Comparison of ENCODE assay signal across 13 cellular contexts in genomic region chr2:238761802-238762373, GRCh38.
DNase-seq lines count a peak whose midpoint lies in the region; ATAC-seq, FAIRE-seq and TF ChIP-seq lines count a peak whose summit lies in the region.
"Had no signal": no experiment of that assay in that cellular context is flagged by ENCODE, and none has a peak within 500 bp of the region (broad histone marks: within the 10 kb centered on the region; RNA-seq: fewer than 3 reads in every experiment).

No MANE protein-coding gene starts in this region.

- no peak for TF ChIP-seq CTCF in activated CD8-positive, alpha-beta T cell treated with anti-CD3 and anti-CD28 coated beads for 36 hours (IDR thresholded peaks at IDR 0.05)
- TF ChIP-seq CTCF in foreskin keratinocyte (conservative IDR thresholded peaks at IDR 0.05) (no peak), prostate gland (IDR thresholded peaks at IDR 0.05) (no peak), lower leg skin (IDR thresholded peaks at IDR 0.05) (no peak)

- no peak for FAIRE-seq in HTR-8/SVneo (lab: Jason Lieb, UNC)

- H3K27ac Mint-ChIP-seq in activated CD8-positive, alpha-beta T cell treated with anti-CD3 and anti-CD28 coated beads for 36 hours = no peak overlapping the region
- H3K27ac Mint-ChIP-seq: CD8-positive, alpha-beta T cell had no signal

- H3K9me3 Mint-ChIP-seq in activated CD8-positive, alpha-beta T cell treated with anti-CD3 and anti-CD28 coated beads for 36 hours = no peaks in the 10 kb centered on the region
- H3K9me3 Mint-ChIP-seq: CD8-positive, alpha-beta T cell had no signal

- H3K4me1 Mint-ChIP-seq in activated CD8-positive, alpha-beta T cell treated with anti-CD3 and anti-CD28 coated beads for 36 hours (ENCODE audit: low read depth) = no peaks in the 10 kb centered on the region

- WGBS in prostate gland = 31% methylated on average over 9 of the region's 9 CpGs
- 25 to 30% methylated on average over 9 of the region's 9 CpGs for WGBS in lower leg skin, 2 donors

- H3K27ac ChIP-seq in foreskin keratinocyte (no peak overlapping the region), prostate gland (no peak overlapping the region)
- H3K27ac ChIP-seq: dorsolateral prefrontal cortex, KMS-11 had no signal

- H3K27me3 Mint-ChIP-seq in activated CD8-positive, alpha-beta T cell treated with anti-CD3 and anti-CD28 coated beads for 36 hours = peaks cover 18% of the 10 kb centered on the region

- no peaks in the 10 kb centered on the region for H3K36me3 ChIP-seq in prostate gland

- DNase-seq in AG08396 (ENCODE audit: low spot score) (peak; percentile 57), HTR-8/SVneo (ENCODE audit: insufficient read length, low spot score) (peak; percentile 43), foreskin keratinocyte (no peak), prostate gland (ENCODE audit: low spot score) (no peak), mesenteric fat pad (ENCODE audit: low spot score) (no peak), lower leg skin (ENCODE audit: low spot score in 2 of 2) (no peak)
- peak; percentile 11 for DNase-seq in activated CD8-positive, alpha-beta T cell treated with anti-CD3 and anti-CD28 coated beads for 36 hours
- DNase-seq: activated T-cell treated with anti-CD3 and anti-CD28 coated beads, Interleukin-2, amount 50 U/mL, for 48 hours; CD8-positive, alpha-beta T cell; T-helper 9 cell had no signal

- H3K4me1 ChIP-seq in foreskin keratinocyte (no peaks in the 10 kb centered on the region), prostate gland (replicated peaks) (no peaks in the 10 kb centered on the region)

- TF ChIP-seq POLR2A in prostate gland (IDR thresholded peaks at IDR 0.05) (no peak), lower leg skin (IDR thresholded peaks at IDR 0.05) (no peak)

- intact Hi-C loops in activated CD8-positive, alpha-beta T cell treated with anti-CD3 and anti-CD28 coated beads for 36 hours (cut with micrococcal nuclease) = no loop called here
- intact Hi-C loops in prostate gland (cut with DNase I) (no loop called here), lower leg skin (cut with DNase I; ENCODE audit: low total_unique reads) (no loop called here)

- H3K27me3 ChIP-seq in foreskin keratinocyte (no peaks in the 10 kb centered on the region), prostate gland (replicated peaks; ENCODE audit: insufficient read depth) (no peaks in the 10 kb centered on the region)

- CTCF ChIA-PET in activated CD8-positive, alpha-beta T cell treated with anti-CD3 and anti-CD28 coated beads for 36 hours (lab: Charles Lee) = no interaction called here

- H3K4me3 ChIP-seq in prostate gland (no peak overlapping the region), lower leg skin (ENCODE audit: low read depth, poor library complexity, severe bottlenecking) (no peak overlapping the region)
- H3K4me3 ChIP-seq: dorsolateral prefrontal cortex had no signal

- no peak for ATAC-seq in activated CD8-positive, alpha-beta T cell treated with anti-CD3 and anti-CD28 coated beads for 36 hours
- peak; percentile 43 for ATAC-seq in foreskin keratinocyte
- ATAC-seq in HG03442 (IDR thresholded peaks at IDR 0.05; ENCODE audit: unreplicated experiment) = no peak
- ATAC-seq: CD8-positive, alpha-beta T cell had no signal

- H3K36me3 Mint-ChIP-seq in activated CD8-positive, alpha-beta T cell treated with anti-CD3 and anti-CD28 coated beads for 36 hours (ENCODE audit: low read depth) = no peaks in the 10 kb centered on the region
- H3K36me3 Mint-ChIP-seq: CD8-positive, alpha-beta T cell had no signal

- POLR2A ChIA-PET in activated CD8-positive, alpha-beta T cell treated with anti-CD3 and anti-CD28 coated beads for 36 hours (lab: Charles Lee) = no interaction called here

- H3K4me3 Mint-ChIP-seq in activated CD8-positive, alpha-beta T cell treated with anti-CD3 and anti-CD28 coated beads for 36 hours = no peak overlapping the region
- H3K4me3 Mint-ChIP-seq: CD8-positive, alpha-beta T cell had no signal

- H3K9me3 ChIP-seq in prostate gland = no peaks in the 10 kb centered on the region

Comparison
In these comparisons a context has a peak if more than half of its experiments do, and no peak if none do; other contexts are left out.
1. DNase-seq: peak in AG08396 (single experiment), HTR-8/SVneo (single experiment) and activated CD8-positive, alpha-beta T cell treated with anti-CD3 and anti-CD28 coated beads for 36 hours (single experiment); none in foreskin keratinocyte (0 of 2), prostate gland (single experiment), mesenteric fat pad (single experiment) and lower leg skin (0 of 2).